Comparison of ENCODE assay signal across 6 cellular contexts in the genomic region with DNA sequence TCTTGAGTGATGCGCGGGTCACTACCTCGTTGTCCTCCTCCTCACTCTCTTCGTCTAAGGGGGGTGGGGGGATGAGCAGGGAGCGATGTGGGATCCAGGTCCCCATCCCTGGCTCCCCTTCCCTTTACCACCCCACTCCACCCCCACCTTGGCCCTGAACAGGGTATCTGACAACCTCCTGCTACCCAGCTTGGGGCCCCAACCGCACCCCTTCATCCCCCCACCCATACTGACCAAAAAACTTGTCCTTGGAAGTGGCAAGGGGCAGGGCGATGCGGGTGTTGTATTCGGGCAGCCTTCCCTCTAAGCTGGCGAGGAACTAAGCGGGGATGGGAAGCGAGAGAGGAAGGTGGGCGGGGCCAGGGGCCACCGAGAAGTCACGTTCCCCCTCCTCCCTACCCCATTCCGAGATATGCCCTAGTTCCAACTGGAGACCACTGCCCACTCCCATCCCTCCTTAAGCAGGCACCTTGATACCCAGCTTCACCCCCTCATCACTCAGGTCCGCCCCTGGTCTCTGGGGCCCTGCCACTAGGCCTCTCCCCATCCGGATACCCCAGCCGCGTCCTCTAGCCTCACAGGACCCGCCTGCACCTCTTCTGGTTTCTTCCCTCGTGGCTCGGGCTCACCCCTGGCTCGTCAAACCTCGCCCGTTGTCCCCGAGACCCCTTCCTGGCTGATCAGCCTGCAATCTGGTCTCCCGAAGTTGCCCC. TPM values are rescaled to one million over a fixed set of nuclear protein-coding genes. Genes with fewer than 3 reads are reported as not detected.
DNase-seq lines count a peak whose midpoint lies in the region; ATAC-seq and TF ChIP-seq lines count a peak whose summit lies in the region.

No MANE protein-coding gene starts in this region.

- no peaks in the 10 kb centered on the region for H3K9me3 ChIP-seq in CD4-positive, CD25-positive, alpha-beta regulatory T cell (ENCODE audit: control insufficient read depth in 2 of 2, low read length in 2 of 2)

- no peaks in the 10 kb centered on the region for H3K9me3 Mint-ChIP-seq in CD4-positive, CD25-positive, alpha-beta regulatory T cell
- no peaks in the 10 kb centered on the region for H3K9me3 Mint-ChIP-seq in activated T-helper 17 cell treated with anti-CD3 and anti-CD28 coated beads, Interleukin-2, amount 50 U/mL, for 72 hours
- H3K9me3 Mint-ChIP-seq in mesothelial cell of epicardium = no peaks in the 10 kb centered on the region

- H3K27me3 Mint-ChIP-seq in CD4-positive, CD25-positive, alpha-beta regulatory T cell = peaks cover 77% of the 10 kb centered on the region
- H3K27me3 Mint-ChIP-seq in activated T-helper 17 cell treated with anti-CD3 and anti-CD28 coated beads, Interleukin-2, amount 50 U/mL, for 72 hours = peaks cover 49% of the 10 kb centered on the region
- H3K27me3 Mint-ChIP-seq in mesothelial cell of epicardium (ENCODE audit: low read depth) = peaks cover 66% of the 10 kb centered on the region

- H3K4me1 ChIP-seq in CD4-positive, CD25-positive, alpha-beta regulatory T cell (ENCODE audit: control insufficient read depth, insufficient read depth, low read length, poor library complexity, severe bottlenecking) = peaks cover 53% of the 10 kb centered on the region

- peak in 1 of 3 donors; percentile 29 for DNase-seq in CD4-positive, CD25-positive, alpha-beta regulatory T cell
- DNase-seq in mesothelial cell of epicardium (ENCODE audit: low spot score in 2 of 2, unreplicated experiment in 2 of 2) = no peak
- DNase-seq in NCI-H187 treated with DMSO at 0.1 percent for 48 hours (lab: John Stamatoyannopoulos, UW) = no peak

- no peaks in the 10 kb centered on the region for H3K36me3 Mint-ChIP-seq in CD4-positive, CD25-positive, alpha-beta regulatory T cell
- peaks cover 4% of the 10 kb centered on the region for H3K36me3 Mint-ChIP-seq in activated T-helper 17 cell treated with anti-CD3 and anti-CD28 coated beads, Interleukin-2, amount 50 U/mL, for 72 hours (ENCODE audit: low read depth)
- no peaks in the 10 kb centered on the region for H3K36me3 Mint-ChIP-seq in mesothelial cell of epicardium

- TF ChIP-seq CTCF in mesothelial cell of epicardium (IDR thresholded peaks at IDR 0.05; ENCODE audit: unreplicated experiment) = no peak

- H3K4me1 Mint-ChIP-seq in CD4-positive, CD25-positive, alpha-beta regulatory T cell = peaks cover 0 to 50% (median 19%) of the 10 kb centered on the region in 4 donors
- H3K4me1 Mint-ChIP-seq in activated T-helper 17 cell treated with anti-CD3 and anti-CD28 coated beads, Interleukin-2, amount 50 U/mL, for 72 hours = peaks cover 11% of the 10 kb centered on the region
- H3K4me1 Mint-ChIP-seq in mesothelial cell of epicardium = peaks cover 29% of the 10 kb centered on the region

- H3K36me3 ChIP-seq in CD4-positive, CD25-positive, alpha-beta regulatory T cell (ENCODE audit: control insufficient read depth, insufficient read depth, low read length) = no peaks in the 10 kb centered on the region

- peak overlapping the region; percentile 2 to 81 (median 52) for H3K4me3 Mint-ChIP-seq in CD4-positive, CD25-positive, alpha-beta regulatory T cell
- peak overlapping the region; percentile 79 for H3K4me3 Mint-ChIP-seq in activated T-helper 17 cell treated with anti-CD3 and anti-CD28 coated beads, Interleukin-2, amount 50 U/mL, for 72 hours
- peak overlapping the region; percentile 74 for H3K4me3 Mint-ChIP-seq in mesothelial cell of epicardium

- no peak for ATAC-seq in CD4-positive, CD25-positive, alpha-beta regulatory T cell (ENCODE audit: low read depth in 2 of 2)
- ATAC-seq in activated T-helper 17 cell treated with anti-CD3 and anti-CD28 coated beads, Interleukin-2, amount 50 U/mL, for 72 hours (replicated peaks) = peak; percentile 3
- ATAC-seq in HG03097 (IDR thresholded peaks at IDR 0.05; ENCODE audit: low FRiP score, unreplicated experiment) (no peak), GM19035 (IDR thresholded peaks at IDR 0.05; ENCODE audit: unreplicated experiment) (no peak)

- H3K4me3 ChIP-seq in CD4-positive, CD25-positive, alpha-beta regulatory T cell (ENCODE audit: low read depth, low read length) = no peak overlapping the region

- H3K27ac Mint-ChIP-seq in CD4-positive, CD25-positive, alpha-beta regulatory T cell = peak overlapping the region in 1 of 3 donors; percentile 92
- H3K27ac Mint-ChIP-seq in activated T-helper 17 cell treated with anti-CD3 and anti-CD28 coated beads, Interleukin-2, amount 50 U/mL, for 72 hours = no peak overlapping the region
- H3K27ac Mint-ChIP-seq in mesothelial cell of epicardium = peak overlapping the region; percentile 69

- H3K27me3 ChIP-seq in CD4-positive, CD25-positive, alpha-beta regulatory T cell (ENCODE audit: control insufficient read depth, insufficient read depth, low read length) = peaks cover 9% of the 10 kb centered on the region

- H3K27ac ChIP-seq in CD4-positive, CD25-positive, alpha-beta regulatory T cell (ENCODE audit: insufficient read depth, low read length, poor library complexity, severe bottlenecking) = no peak overlapping the region

RNA-seq across cellular contexts. Expression of a gene that starts 1.9 kb away (rescaled TPM):
- not detected for total RNA-seq in CD4-positive, CD25-positive, alpha-beta regulatory T cell
- polyA plus RNA-seq in CD4-positive, CD25-positive, alpha-beta regulatory T cell = not detected
- total RNA-seq in activated T-helper 17 cell treated with anti-CD3 and anti-CD28 coated beads, Interleukin-2, amount 50 U/mL, for 72 hours = under 1 TPM in 1 of 2 donors, not detected in 1; 0.50 TPM
- 80.8 to 84.8 TPM (median 82.6 TPM) in 3 replicates for total RNA-seq in mesothelial cell of epicardium

RNA-seq across cellular contexts. Expression of a gene that starts 13.9 kb away (rescaled TPM):
- total RNA-seq in CD4-positive, CD25-positive, alpha-beta regulatory T cell = not detected
- polyA plus RNA-seq in CD4-positive, CD25-positive, alpha-beta regulatory T cell = not detected
- under 1 TPM; 0.15 to 0.42 TPM for total RNA-seq in activated T-helper 17 cell treated with anti-CD3 and anti-CD28 coated beads, Interleukin-2, amount 50 U/mL, for 72 hours
- total RNA-seq in mesothelial cell of epicardium = 0.95 to 1.7 TPM (median 1.4 TPM) in 3 replicates

RNA-seq across cellular contexts. Expression of a gene that starts 14.4 kb away (rescaled TPM):
- 244 TPM for total RNA-seq in CD4-positive, CD25-positive, alpha-beta regulatory T cell
- 10 to 100 TPM; 29.0 to 38.0 (median 31.5) TPM for polyA plus RNA-seq in CD4-positive, CD25-positive, alpha-beta regulatory T cell
- total RNA-seq in activated T-helper 17 cell treated with anti-CD3 and anti-CD28 coated beads, Interleukin-2, amount 50 U/mL, for 72 hours = 100 to 1,000 TPM; 281 to 300 TPM
- total RNA-seq in mesothelial cell of epicardium = 381 to 396 TPM (median 385 TPM) in 3 replicates

RNA-seq across cellular contexts. Expression of a gene that starts 36.9 kb away (rescaled TPM):
- total RNA-seq in CD4-positive, CD25-positive, alpha-beta regulatory T cell = 10.3 TPM
- polyA plus RNA-seq in CD4-positive, CD25-positive, alpha-beta regulatory T cell = 1 to 10 TPM; 7.3 to 9.2 (median 8.9) TPM
- total RNA-seq in activated T-helper 17 cell treated with anti-CD3 and anti-CD28 coated beads, Interleukin-2, amount 50 U/mL, for 72 hours = 10 to 100 TPM in 1 of 2 donors, 1 to 10 TPM in 1; 6.7 to 22.6 TPM
- total RNA-seq in mesothelial cell of epicardium = 23.5 to 24.5 TPM (median 24.3 TPM) in 3 replicates

RNA-seq across cellular contexts. Expression of a gene that starts 46.6 kb away (rescaled TPM):
- total RNA-seq in CD4-positive, CD25-positive, alpha-beta regulatory T cell = 3.0 TPM
- polyA plus RNA-seq in CD4-positive, CD25-positive, alpha-beta regulatory T cell = 1 to 10 TPM; 5.6 to 8.4 (median 7.0) TPM
- 1 to 10 TPM; 1.5 to 2.4 TPM for total RNA-seq in activated T-helper 17 cell treated with anti-CD3 and anti-CD28 coated beads, Interleukin-2, amount 50 U/mL, for 72 hours
- total RNA-seq in mesothelial cell of epicardium = 2.7 to 2.9 TPM (median 2.8 TPM) in 3 replicates

Comparison
In these comparisons a context has a peak if more than half of its experiments do, and no peak if none do; other contexts are left out.
1. RNA of a gene that starts 1.9 kb away (total RNA-seq): 80.8 to 84.8 TPM in mesothelial cell of epicardium; 0.50 TPM in activated T-helper 17 cell treated with anti-CD3 and anti-CD28 coated beads, Interleukin-2, amount 50 U/mL, for 72 hours and not detected in CD4-positive, CD25-positive, alpha-beta regulatory T cell (single experiment); every median in the first group is over 10 times any median in the second.
2. Peak in every context shown above with its lines, with median percentiles within 50 percentile points of each other: H3K4me3 Mint-ChIP-seq.